8 cellular contexts compared by ENCODE assay signal in the genomic region with DNA sequence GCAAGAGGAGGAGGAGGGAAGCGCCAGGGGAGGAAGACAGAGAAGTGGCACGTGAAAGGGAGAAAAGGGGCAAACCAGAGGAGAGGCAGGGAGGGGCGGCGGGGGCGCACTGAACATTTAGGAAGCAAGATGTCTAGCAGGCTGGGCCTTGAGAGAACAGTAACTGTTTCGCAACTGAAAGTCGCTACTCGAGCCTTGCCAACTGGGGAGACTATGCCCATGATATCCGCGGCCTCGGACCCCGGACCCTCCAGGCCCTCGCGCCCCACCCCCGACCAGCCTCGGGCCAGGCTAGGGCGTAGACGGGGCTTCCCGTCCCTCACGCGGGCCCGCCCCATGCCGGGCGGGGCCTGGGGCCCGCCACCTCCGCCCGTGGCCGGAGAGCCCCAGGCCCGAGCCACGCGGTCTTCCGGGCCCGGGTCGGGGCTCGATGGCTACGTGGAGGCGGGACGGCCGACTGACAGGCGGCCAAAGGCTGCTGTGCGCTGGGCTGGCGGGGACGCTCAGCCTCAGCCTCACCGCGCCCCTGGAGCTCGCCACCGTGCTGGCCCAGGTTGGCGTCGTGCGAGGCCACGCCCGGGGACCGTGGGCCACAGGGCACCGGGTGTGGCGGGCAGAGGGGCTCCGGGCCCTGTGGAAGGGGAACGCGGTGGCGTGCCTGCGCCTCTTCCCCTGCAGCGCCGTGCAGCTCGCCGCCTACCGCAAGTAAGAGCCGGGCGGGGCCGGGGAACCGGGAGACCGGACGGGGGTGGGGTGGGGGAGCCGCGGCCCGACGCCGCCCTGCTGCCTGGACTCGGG. TPM values are rescaled to one million over a fixed set of nuclear protein-coding genes. Genes with fewer than 3 reads are reported as not detected.
DNase-seq lines count a peak whose midpoint lies in the region; ATAC-seq and TF ChIP-seq lines count a peak whose summit lies in the region.

A gene (plus strand): TSS at position 363 of the 798 bp plus-strand sequence. CDS start 68 bp downstream, at position 431.

- H3K27me3 ChIP-seq in AG04450 (ENCODE audit: control insufficient read depth, insufficient read depth, low read length): no peaks in the 10 kb centered on the region
- H3K27me3 ChIP-seq in Peyer's patch: no peaks in the 10 kb centered on the region
- no peaks in the 10 kb centered on the region for H3K27me3 ChIP-seq in right atrium auricular region

- H3K4me1 ChIP-seq in Peyer's patch: no peaks in the 10 kb centered on the region
- no peaks in the 10 kb centered on the region for H3K4me1 ChIP-seq in right atrium auricular region

- H3K36me3 ChIP-seq in Peyer's patch (no peaks in the 10 kb centered on the region), right atrium auricular region (no peaks in the 10 kb centered on the region)

- no peak for TF ChIP-seq CTCF in AG04450 (IDR thresholded peaks at IDR 0.05; ENCODE audit: low read depth, low read length)
- TF ChIP-seq CTCF in Peyer's patch (IDR thresholded peaks at IDR 0.05): no peak
- no peak for TF ChIP-seq CTCF in right atrium auricular region (IDR thresholded peaks at IDR 0.05)
- TF ChIP-seq CTCF in retinal pigment epithelial cell (conservative IDR thresholded peaks at IDR 0.05; ENCODE audit: low read depth, low read length): no peak

- ATAC-seq in GM18867 (IDR thresholded peaks at IDR 0.05; ENCODE audit: unreplicated experiment) (peak; percentile 92), HG03045 (IDR thresholded peaks at IDR 0.05; ENCODE audit: unreplicated experiment) (peak; percentile 93)

- H3K9me3 ChIP-seq in AG04450 (ENCODE audit: control insufficient read depth, insufficient read depth, low read length): no peaks in the 10 kb centered on the region
- no peaks in the 10 kb centered on the region for H3K9me3 ChIP-seq in Peyer's patch
- H3K9me3 ChIP-seq in right atrium auricular region: no peaks in the 10 kb centered on the region

- POLR2A ChIA-PET in AG04450 (lab: Yijun Ruan, JAX): no interaction called here

- DNase-seq in AG04450 (ENCODE audit: low read depth, low spot score): no peak
- peak; percentile 22 to 73 (median 68) for DNase-seq in Peyer's patch
- peak; percentile 7 for DNase-seq in amniotic epithelial cell (ENCODE audit: low read depth)
- DNase-seq in right atrium auricular region (ENCODE audit: low spot score): no peak
- DNase-seq in retinal pigment epithelial cell (ENCODE audit: low read depth): no peak
- no peak for DNase-seq in NCI-H446 treated with DMSO at 0.1 percent for 48 hours (lab: John Stamatoyannopoulos, UW)

- CTCF ChIA-PET in AG04450 (lab: Charles Lee): no interaction called here

- peak within 1 kb of the TSS; percentile 31 for H3K27ac ChIP-seq in AG04450 (ENCODE audit: low read depth, low read length)
- H3K27ac ChIP-seq in Peyer's patch: peak within 1 kb of the TSS; percentile 77 to 93 (median 86)
- peak within 1 kb of the TSS; percentile 76 to 77 for H3K27ac ChIP-seq in right atrium auricular region

- peak within 1 kb of the TSS; percentile 64 for H3K4me3 ChIP-seq in AG04450 (ENCODE audit: low read depth, low read length)
- H3K4me3 ChIP-seq in Peyer's patch: peak within 1 kb of the TSS; percentile 57 to 73 (median 70)
- H3K4me3 ChIP-seq in right atrium auricular region: peak within 1 kb of the TSS; percentile 56 to 66
- peak within 1 kb of the TSS; percentile 46 for H3K4me3 ChIP-seq in retinal pigment epithelial cell (ENCODE audit: low read length)

- TF ChIP-seq POLR2A in Peyer's patch (IDR thresholded peaks at IDR 0.05): peak; percentile 46 to 52

RNA-seq across cellular contexts. Expression of the gene that starts here (rescaled TPM):
- 8.5 and 8.6 TPM in 2 replicates for polyA plus RNA-seq in AG04450 (2011; rRNA removed)
- 3.8 and 4.5 TPM in 2 replicates for polyA minus RNA-seq in AG04450 (2011; rRNA and poly(A)+ RNA removed)
- total RNA-seq in Peyer's patch: 10 to 100 TPM; 23.1 to 31.1 (median 27.6) TPM
- total RNA-seq in right atrium auricular region: 1 to 10 TPM; 5.6 to 8.1 TPM

Comparison
In these comparisons a context has a peak if more than half of its experiments do, and no peak if none do; other contexts are left out.
1. DNase-seq: peak in Peyer's patch (3 of 3) and amniotic epithelial cell (single experiment); none in AG04450 (single experiment), right atrium auricular region (single experiment), retinal pigment epithelial cell (single experiment) and NCI-H446 treated with DMSO at 0.1 percent for 48 hours (single experiment).
2. H3K27ac ChIP-seq: peak in every context shown above with its lines; median percentile 86 in Peyer's patch; 76 in right atrium auricular region; 31 in AG04450.
3. Peak in every context shown above with its lines, with median percentiles within 50 percentile points of each other: H3K4me3 ChIP-seq.